1 cellular context compared by ENCODE assay signal in genomic region chr18:57586243-57587049, GRCh38.
TF ChIP-seq lines count a peak whose summit lies in the region.

A gene with protein sequence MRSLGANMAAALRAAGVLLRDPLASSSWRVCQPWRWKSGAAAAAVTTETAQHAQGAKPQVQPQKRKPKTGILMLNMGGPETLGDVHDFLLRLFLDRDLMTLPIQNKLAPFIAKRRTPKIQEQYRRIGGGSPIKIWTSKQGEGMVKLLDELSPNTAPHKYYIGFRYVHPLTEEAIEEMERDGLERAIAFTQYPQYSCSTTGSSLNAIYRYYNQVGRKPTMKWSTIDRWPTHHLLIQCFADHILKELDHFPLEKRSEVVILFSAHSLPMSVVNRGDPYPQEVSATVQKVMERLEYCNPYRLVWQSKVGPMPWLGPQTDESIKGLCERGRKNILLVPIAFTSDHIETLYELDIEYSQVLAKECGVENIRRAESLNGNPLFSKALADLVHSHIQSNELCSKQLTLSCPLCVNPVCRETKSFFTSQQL (minus strand): TSS chr18:57586702. CDS start chr18:57586620, 82 bp downstream.

TF ChIP-seq in HepG2, 621 proteins besides CTCF, POLR2A, EP300 and RAD21 (continued from another document and continues in another):
- no peak for TF ChIP-seq TFE3 (CRISPR knock-in tag; IDR thresholded peaks at IDR 0.05)
- TF ChIP-seq YEATS2 (CRISPR knock-in tag; IDR thresholded peaks at IDR 0.05; ENCODE audit: borderline replicate concordance): no peak
- TF ChIP-seq ZNF276 (CRISPR knock-in tag; IDR thresholded peaks at IDR 0.05; ENCODE audit: low read depth): peak; percentile 73; the same call in 1 of the 2 replicates
- TF ChIP-seq MXD3 (CRISPR knock-in tag; IDR thresholded peaks at IDR 0.05): peak; percentile 68; the same call in 1 of the 2 replicates
- TF ChIP-seq CEBPG (CRISPR knock-in tag; IDR thresholded peaks at IDR 0.05): no peak
- peak; percentile 90; the same call in 1 of the 2 replicates for TF ChIP-seq BCL3 (CRISPR knock-in tag; IDR thresholded peaks at IDR 0.05)
- peak; percentile 90; the same call in 1 of the 2 replicates for TF ChIP-seq MTERF4 (CRISPR knock-in tag; IDR thresholded peaks at IDR 0.05)
- TF ChIP-seq, protein P1, sequence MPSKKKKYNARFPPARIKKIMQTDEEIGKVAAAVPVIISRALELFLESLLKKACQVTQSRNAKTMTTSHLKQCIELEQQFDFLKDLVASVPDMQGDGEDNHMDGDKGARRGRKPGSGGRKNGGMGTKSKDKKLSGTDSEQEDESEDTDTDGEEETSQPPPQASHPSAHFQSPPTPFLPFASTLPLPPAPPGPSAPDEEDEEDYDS (CRISPR knock-in tag; IDR thresholded peaks at IDR 0.05): peak; percentile 10; the same call in 1 of the 2 replicates
- TF ChIP-seq, protein P2, sequence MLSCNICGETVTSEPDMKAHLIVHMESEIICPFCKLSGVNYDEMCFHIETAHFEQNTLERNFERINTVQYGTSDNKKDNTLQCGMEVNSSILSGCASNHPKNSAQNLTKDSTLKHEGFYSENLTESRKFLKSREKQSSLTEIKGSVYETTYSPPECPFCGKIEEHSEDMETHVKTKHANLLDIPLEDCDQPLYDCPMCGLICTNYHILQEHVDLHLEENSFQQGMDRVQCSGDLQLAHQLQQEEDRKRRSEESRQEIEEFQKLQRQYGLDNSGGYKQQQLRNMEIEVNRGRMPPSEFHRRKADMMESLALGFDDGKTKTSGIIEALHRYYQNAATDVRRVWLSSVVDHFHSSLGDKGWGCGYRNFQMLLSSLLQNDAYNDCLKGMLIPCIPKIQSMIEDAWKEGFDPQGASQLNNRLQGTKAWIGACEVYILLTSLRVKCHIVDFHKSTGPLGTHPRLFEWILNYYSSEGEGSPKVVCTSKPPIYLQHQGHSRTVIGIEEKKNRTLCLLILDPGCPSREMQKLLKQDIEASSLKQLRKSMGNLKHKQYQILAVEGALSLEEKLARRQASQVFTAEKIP (CRISPR knock-in tag; IDR thresholded peaks at IDR 0.05; ENCODE audit: borderline replicate concordance): no peak
- TF ChIP-seq ZSCAN29 (CRISPR knock-in tag; conservative IDR thresholded peaks at IDR 0.05): 0 out of 2 replicates have a peak, but pooled peaks have one; percentile 30
- peak; percentile 56 for TF ChIP-seq ASH2L (IDR thresholded peaks at IDR 0.05; ENCODE audit: insufficient read length, low read depth, low read length)
- TF ChIP-seq, protein P3, sequence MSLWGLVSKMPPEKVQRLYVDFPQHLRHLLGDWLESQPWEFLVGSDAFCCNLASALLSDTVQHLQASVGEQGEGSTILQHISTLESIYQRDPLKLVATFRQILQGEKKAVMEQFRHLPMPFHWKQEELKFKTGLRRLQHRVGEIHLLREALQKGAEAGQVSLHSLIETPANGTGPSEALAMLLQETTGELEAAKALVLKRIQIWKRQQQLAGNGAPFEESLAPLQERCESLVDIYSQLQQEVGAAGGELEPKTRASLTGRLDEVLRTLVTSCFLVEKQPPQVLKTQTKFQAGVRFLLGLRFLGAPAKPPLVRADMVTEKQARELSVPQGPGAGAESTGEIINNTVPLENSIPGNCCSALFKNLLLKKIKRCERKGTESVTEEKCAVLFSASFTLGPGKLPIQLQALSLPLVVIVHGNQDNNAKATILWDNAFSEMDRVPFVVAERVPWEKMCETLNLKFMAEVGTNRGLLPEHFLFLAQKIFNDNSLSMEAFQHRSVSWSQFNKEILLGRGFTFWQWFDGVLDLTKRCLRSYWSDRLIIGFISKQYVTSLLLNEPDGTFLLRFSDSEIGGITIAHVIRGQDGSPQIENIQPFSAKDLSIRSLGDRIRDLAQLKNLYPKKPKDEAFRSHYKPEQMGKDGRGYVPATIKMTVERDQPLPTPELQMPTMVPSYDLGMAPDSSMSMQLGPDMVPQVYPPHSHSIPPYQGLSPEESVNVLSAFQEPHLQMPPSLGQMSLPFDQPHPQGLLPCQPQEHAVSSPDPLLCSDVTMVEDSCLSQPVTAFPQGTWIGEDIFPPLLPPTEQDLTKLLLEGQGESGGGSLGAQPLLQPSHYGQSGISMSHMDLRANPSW (CRISPR knock-in tag; IDR thresholded peaks at IDR 0.05; ENCODE audit: borderline replicate concordance): no peak
- TF ChIP-seq SKI (IDR thresholded peaks at IDR 0.05; ENCODE audit: partially characterized antibody): peak; percentile 25
- TF ChIP-seq, protein P4, sequence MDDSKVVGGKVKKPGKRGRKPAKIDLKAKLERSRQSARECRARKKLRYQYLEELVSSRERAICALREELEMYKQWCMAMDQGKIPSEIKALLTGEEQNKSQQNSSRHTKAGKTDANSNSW (CRISPR knock-in tag; IDR thresholded peaks at IDR 0.05; ENCODE audit: borderline replicate concordance): 0 out of 2 replicates have a peak, but pooled peaks have one; percentile 71
- TF ChIP-seq TOPORS (CRISPR knock-in tag; IDR thresholded peaks at IDR 0.05): no peak
- TF ChIP-seq SPEN (CRISPR knock-in tag; IDR thresholded peaks at IDR 0.05; ENCODE audit: low read depth): peak; percentile 76
- peak; percentile 76 for TF ChIP-seq ZNF768 (CRISPR knock-in tag; IDR thresholded peaks at IDR 0.05)
- TF ChIP-seq TAF15 (IDR thresholded peaks at IDR 0.05; ENCODE audit: low read depth, low read length, poor library complexity, severe bottlenecking): peak; percentile 51
- 0 out of 2 replicates have a peak, but pooled peaks have one; percentile 74 for TF ChIP-seq ZNF563 (CRISPR knock-in tag; IDR thresholded peaks at IDR 0.05)
- TF ChIP-seq UBTF (CRISPR knock-in tag; IDR thresholded peaks at IDR 0.05): peak; percentile 82; the same call in 1 of the 2 replicates
- TF ChIP-seq KLF12 (CRISPR knock-in tag; IDR thresholded peaks at IDR 0.05; ENCODE audit: borderline replicate concordance): no peak; the same call in 1 of the 2 replicates
- TF ChIP-seq ZNF839 (CRISPR knock-in tag; IDR thresholded peaks at IDR 0.05; ENCODE audit: borderline replicate concordance): peak; percentile 36; the same call in 1 of the 2 replicates
- TF ChIP-seq ZNF33B (CRISPR knock-in tag; IDR thresholded peaks at IDR 0.05): 0 out of 2 replicates have a peak, but pooled peaks have one; percentile 67
- peak; percentile 31; the same call in 1 of the 2 replicates for TF ChIP-seq TFDP1 (CRISPR knock-in tag; IDR thresholded peaks at IDR 0.05; ENCODE audit: borderline replicate concordance)
- TF ChIP-seq ZNF446 (CRISPR knock-in tag; IDR thresholded peaks at IDR 0.05): 0 out of 2 replicates have a peak, but pooled peaks have one; percentile 42
- TF ChIP-seq SP4 (CRISPR knock-in tag; IDR thresholded peaks at IDR 0.05): peak; percentile 62; the same call in 1 of the 2 replicates
- no peak for TF ChIP-seq MAZ (IDR thresholded peaks at IDR 0.05; ENCODE audit: borderline replicate concordance, low read depth, low read length)
- TF ChIP-seq MAZ (CRISPR knock-in tag; IDR thresholded peaks at IDR 0.05; ENCODE audit: low read depth): peak; percentile 41; the same call in 1 of the 2 replicates
- TF ChIP-seq ZNF780A (CRISPR knock-in tag; IDR thresholded peaks at IDR 0.05): no peak
- peak; percentile 68; the same call in 1 of the 2 replicates for TF ChIP-seq ZBTB7A (CRISPR knock-in tag; IDR thresholded peaks at IDR 0.05)
- no peak for TF ChIP-seq ZSCAN12 (CRISPR knock-in tag; IDR thresholded peaks at IDR 0.05)
- TF ChIP-seq HNRNPK (IDR thresholded peaks at IDR 0.05; ENCODE audit: low read depth, low read length, poor library complexity, severe bottlenecking): peak; percentile 34
- 0 out of 2 replicates have a peak, but pooled peaks have one; percentile 40 for TF ChIP-seq PREB (CRISPR knock-in tag; IDR thresholded peaks at IDR 0.05)
- TF ChIP-seq PCBP2 (optimal IDR thresholded peaks at IDR 0.05; ENCODE audit: low read depth, low read length, poor library complexity, severe bottlenecking): no peak
- no peak for TF ChIP-seq PBX2 (CRISPR knock-in tag; IDR thresholded peaks at IDR 0.05)
- TF ChIP-seq RBFOX2 (IDR thresholded peaks at IDR 0.05; ENCODE audit: low read depth, low read length): peak; percentile 85
